1 cellular context compared by ENCODE assay signal in the genomic region with DNA sequence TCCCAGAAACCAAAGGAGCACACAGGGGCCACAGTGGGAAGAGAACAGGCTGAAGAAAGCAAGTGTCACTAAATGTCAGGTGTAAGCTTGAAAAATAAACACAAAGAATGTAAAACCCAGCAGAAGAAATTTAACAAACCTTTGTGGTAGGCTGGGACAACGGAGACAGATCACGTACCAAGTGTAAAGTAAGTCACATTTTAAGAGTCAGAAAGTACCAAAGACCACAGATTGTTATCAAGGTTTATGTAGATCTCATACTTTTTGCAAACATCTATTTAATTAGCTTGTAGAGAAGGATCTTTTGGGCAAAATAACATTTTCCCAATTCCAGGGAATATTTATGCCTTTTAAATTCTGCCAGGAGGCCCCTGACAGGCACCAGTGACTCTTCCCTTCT.
TF ChIP-seq lines count a peak whose summit lies in the region.

No MANE protein-coding gene starts in this region.

TF ChIP-seq in WTC11, 78 proteins besides CTCF, POLR2A, EP300 and RAD21 (continued from another document):
- TF ChIP-seq, protein P1, sequence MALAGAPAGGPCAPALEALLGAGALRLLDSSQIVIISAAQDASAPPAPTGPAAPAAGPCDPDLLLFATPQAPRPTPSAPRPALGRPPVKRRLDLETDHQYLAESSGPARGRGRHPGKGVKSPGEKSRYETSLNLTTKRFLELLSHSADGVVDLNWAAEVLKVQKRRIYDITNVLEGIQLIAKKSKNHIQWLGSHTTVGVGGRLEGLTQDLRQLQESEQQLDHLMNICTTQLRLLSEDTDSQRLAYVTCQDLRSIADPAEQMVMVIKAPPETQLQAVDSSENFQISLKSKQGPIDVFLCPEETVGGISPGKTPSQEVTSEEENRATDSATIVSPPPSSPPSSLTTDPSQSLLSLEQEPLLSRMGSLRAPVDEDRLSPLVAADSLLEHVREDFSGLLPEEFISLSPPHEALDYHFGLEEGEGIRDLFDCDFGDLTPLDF (CRISPR knock-in tag; IDR thresholded peaks at IDR 0.05) = no peak
- TF ChIP-seq FOXP1 (CRISPR knock-in tag; IDR thresholded peaks at IDR 0.05; ENCODE audit: borderline replicate concordance) (no peak), FOXK1 (CRISPR knock-in tag; IDR thresholded peaks at IDR 0.05) (no peak), OVOL2 (CRISPR knock-in tag; IDR thresholded peaks at IDR 0.05; ENCODE audit: borderline replicate concordance) (no peak), NR1H2 (CRISPR knock-in tag; IDR thresholded peaks at IDR 0.05) (no peak), MYBL2 (CRISPR knock-in tag; IDR thresholded peaks at IDR 0.05) (no peak)
- TF ChIP-seq, protein P2, sequence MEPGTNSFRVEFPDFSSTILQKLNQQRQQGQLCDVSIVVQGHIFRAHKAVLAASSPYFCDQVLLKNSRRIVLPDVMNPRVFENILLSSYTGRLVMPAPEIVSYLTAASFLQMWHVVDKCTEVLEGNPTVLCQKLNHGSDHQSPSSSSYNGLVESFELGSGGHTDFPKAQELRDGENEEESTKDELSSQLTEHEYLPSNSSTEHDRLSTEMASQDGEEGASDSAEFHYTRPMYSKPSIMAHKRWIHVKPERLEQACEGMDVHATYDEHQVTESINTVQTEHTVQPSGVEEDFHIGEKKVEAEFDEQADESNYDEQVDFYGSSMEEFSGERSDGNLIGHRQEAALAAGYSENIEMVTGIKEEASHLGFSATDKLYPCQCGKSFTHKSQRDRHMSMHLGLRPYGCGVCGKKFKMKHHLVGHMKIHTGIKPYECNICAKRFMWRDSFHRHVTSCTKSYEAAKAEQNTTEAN (CRISPR knock-in tag; IDR thresholded peaks at IDR 0.05) = no peak
- TF ChIP-seq, protein P3, sequence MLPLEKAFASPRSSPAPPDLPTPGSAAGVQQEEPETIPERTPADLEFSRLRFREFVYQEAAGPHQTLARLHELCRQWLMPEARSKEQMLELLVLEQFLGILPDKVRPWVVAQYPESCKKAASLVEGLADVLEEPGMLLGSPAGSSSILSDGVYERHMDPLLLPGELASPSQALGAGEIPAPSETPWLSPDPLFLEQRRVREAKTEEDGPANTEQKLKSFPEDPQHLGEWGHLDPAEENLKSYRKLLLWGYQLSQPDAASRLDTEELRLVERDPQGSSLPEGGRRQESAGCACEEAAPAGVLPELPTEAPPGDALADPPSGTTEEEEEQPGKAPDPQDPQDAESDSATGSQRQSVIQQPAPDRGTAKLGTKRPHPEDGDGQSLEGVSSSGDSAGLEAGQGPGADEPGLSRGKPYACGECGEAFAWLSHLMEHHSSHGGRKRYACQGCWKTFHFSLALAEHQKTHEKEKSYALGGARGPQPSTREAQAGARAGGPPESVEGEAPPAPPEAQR (CRISPR knock-in tag; IDR thresholded peaks at IDR 0.05) = no peak
- TF ChIP-seq, protein P4, sequence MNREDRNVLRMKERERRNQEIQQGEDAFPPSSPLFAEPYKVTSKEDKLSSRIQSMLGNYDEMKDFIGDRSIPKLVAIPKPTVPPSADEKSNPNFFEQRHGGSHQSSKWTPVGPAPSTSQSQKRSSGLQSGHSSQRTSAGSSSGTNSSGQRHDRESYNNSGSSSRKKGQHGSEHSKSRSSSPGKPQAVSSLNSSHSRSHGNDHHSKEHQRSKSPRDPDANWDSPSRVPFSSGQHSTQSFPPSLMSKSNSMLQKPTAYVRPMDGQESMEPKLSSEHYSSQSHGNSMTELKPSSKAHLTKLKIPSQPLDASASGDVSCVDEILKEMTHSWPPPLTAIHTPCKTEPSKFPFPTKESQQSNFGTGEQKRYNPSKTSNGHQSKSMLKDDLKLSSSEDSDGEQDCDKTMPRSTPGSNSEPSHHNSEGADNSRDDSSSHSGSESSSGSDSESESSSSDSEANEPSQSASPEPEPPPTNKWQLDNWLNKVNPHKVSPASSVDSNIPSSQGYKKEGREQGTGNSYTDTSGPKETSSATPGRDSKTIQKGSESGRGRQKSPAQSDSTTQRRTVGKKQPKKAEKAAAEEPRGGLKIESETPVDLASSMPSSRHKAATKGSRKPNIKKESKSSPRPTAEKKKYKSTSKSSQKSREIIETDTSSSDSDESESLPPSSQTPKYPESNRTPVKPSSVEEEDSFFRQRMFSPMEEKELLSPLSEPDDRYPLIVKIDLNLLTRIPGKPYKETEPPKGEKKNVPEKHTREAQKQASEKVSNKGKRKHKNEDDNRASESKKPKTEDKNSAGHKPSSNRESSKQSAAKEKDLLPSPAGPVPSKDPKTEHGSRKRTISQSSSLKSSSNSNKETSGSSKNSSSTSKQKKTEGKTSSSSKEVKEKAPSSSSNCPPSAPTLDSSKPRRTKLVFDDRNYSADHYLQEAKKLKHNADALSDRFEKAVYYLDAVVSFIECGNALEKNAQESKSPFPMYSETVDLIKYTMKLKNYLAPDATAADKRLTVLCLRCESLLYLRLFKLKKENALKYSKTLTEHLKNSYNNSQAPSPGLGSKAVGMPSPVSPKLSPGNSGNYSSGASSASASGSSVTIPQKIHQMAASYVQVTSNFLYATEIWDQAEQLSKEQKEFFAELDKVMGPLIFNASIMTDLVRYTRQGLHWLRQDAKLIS (CRISPR knock-in tag; IDR thresholded peaks at IDR 0.05; ENCODE audit: borderline replicate concordance) = no peak
- TF ChIP-seq, protein P5, sequence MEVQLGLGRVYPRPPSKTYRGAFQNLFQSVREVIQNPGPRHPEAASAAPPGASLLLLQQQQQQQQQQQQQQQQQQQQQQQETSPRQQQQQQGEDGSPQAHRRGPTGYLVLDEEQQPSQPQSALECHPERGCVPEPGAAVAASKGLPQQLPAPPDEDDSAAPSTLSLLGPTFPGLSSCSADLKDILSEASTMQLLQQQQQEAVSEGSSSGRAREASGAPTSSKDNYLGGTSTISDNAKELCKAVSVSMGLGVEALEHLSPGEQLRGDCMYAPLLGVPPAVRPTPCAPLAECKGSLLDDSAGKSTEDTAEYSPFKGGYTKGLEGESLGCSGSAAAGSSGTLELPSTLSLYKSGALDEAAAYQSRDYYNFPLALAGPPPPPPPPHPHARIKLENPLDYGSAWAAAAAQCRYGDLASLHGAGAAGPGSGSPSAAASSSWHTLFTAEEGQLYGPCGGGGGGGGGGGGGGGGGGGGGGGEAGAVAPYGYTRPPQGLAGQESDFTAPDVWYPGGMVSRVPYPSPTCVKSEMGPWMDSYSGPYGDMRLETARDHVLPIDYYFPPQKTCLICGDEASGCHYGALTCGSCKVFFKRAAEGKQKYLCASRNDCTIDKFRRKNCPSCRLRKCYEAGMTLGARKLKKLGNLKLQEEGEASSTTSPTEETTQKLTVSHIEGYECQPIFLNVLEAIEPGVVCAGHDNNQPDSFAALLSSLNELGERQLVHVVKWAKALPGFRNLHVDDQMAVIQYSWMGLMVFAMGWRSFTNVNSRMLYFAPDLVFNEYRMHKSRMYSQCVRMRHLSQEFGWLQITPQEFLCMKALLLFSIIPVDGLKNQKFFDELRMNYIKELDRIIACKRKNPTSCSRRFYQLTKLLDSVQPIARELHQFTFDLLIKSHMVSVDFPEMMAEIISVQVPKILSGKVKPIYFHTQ (CRISPR knock-in tag; IDR thresholded peaks at IDR 0.05) = no peak
